9 cellular contexts compared by ENCODE assay signal in the genomic region with DNA sequence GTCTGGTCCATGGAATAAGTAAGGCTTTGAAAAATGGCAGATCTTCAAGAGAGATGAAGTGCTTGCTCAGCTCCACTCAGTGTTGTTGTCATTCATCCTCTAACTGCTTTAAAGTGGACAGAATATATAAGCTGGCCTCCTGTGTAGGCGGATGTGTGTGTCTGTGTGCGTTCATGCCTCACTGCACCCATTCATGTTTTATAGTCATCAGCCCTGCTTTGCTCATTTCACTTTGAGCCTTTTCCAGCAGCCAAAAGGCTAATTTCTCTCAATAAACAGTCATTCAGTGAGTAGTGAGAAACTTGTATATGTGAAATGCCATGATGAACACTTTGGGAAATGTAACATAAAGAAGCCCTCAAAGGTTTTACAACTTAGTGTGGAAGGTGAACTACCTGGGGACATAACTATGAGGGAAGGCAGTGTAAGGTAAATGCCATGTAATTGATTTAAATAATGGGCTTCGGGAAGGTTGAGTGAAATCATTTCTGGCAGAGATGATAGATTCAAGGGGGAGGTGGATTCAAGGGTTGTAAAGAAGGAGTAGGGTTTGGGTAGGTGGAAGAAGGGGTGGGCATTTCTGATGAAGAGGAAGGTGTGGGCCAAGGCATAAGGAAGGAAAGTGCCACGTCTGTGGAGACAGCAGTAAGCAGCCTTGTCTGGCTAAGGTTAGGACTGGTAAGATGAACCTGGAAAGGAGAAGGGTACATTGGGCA. TPM values are rescaled to one million over a fixed set of nuclear protein-coding genes. Genes with fewer than 3 reads are reported as not detected.
A peak's percentile ranks its signal among the peaks of the same experiment; 100 is the strongest.
DNase-seq lines count a peak whose midpoint lies in the region; ATAC-seq, FAIRE-seq and TF ChIP-seq lines count a peak whose summit lies in the region.
"Had no signal": no experiment of that assay in that cellular context is flagged by ENCODE, and none has a peak within 500 bp of the region (broad histone marks: within the 10 kb centered on the region; RNA-seq: fewer than 3 reads in every experiment).

No MANE protein-coding gene starts in this region.

- H3K36me3 Mint-ChIP-seq in brain (peaks cover 9% of the 10 kb centered on the region), T-helper 17 cell (ENCODE audit: low read depth) (peaks cover 2% of the 10 kb centered on the region)

- H3K27me3 Mint-ChIP-seq in brain (peaks cover 57% of the 10 kb centered on the region), T-helper 17 cell (peaks cover 6% of the 10 kb centered on the region)

- no peaks in the 10 kb centered on the region for H3K9me3 ChIP-seq in T-helper 17 cell (ENCODE audit: control insufficient read depth, low read length, poor library complexity, severe bottlenecking)

- ATAC-seq in HG02588 (IDR thresholded peaks at IDR 0.05; ENCODE audit: unreplicated experiment), result peak; percentile 92
- ATAC-seq in T-helper 17 cell, result no peak

- no peak for TF ChIP-seq CTCF in brain (conservative IDR thresholded peaks at IDR 0.05)

- no peaks in the 10 kb centered on the region for H3K9me3 Mint-ChIP-seq in brain

- DNase-seq in GM18507 (ENCODE audit: extremely low spot score, insufficient read length, low read depth) (peak; percentile 26), NCI-H1105 (lab: John Stamatoyannopoulos, UW) (peak; percentile 61), T-helper 17 cell (no peak), GOT3 (lab: John Stamatoyannopoulos, UW) (no peak), inferior parietal cortex (ENCODE audit: extremely low spot score) (no peak)
- no peak for DNase-seq in stimulated activated CD4-positive, alpha-beta T cell treated with anti-CD3 and anti-CD28 coated beads, Interleukin-1b, Interleukin-23, amount 100 ng/mL, for 48 hours
- DNase-seq: SIG-M5 had no signal

- no peak overlapping the region for H3K4me3 Mint-ChIP-seq in brain
- H3K4me3 Mint-ChIP-seq in T-helper 17 cell, result no peak overlapping the region

- H3K27ac Mint-ChIP-seq in brain (peak overlapping the region in 4 of 5 experiments; percentile 31 to 72 (median 36)), T-helper 17 cell (no peak overlapping the region)

- H3K4me1 Mint-ChIP-seq in brain (peaks cover 22% of the 10 kb centered on the region), T-helper 17 cell (no peaks in the 10 kb centered on the region)

- peak; percentile 81 for FAIRE-seq in GM18507 (lab: Jason Lieb, UNC)

RNA-seq across cellular contexts. Expression of a gene that starts 15.7 kb away (rescaled TPM):
- polyA plus RNA-seq in brain (ENCODE audit: insufficient read depth, low read depth, low replicate concordance), result 1.3 TPM
- total RNA-seq in T-helper 17 cell, result under 1 TPM; 0.42 to 0.96 TPM

Comparison
In these comparisons a context has a peak if more than half of its experiments do, and no peak if none do; other contexts are left out.
1. DNase-seq: peak in GM18507 (single experiment) and NCI-H1105 (single experiment); none in stimulated activated CD4-positive, alpha-beta T cell treated with anti-CD3 and anti-CD28 coated beads, Interleukin-1b, Interleukin-23, amount 100 ng/mL, for 48 hours (single experiment), T-helper 17 cell (0 of 3), GOT3 (single experiment) and inferior parietal cortex (single experiment).